Comparison of ENCODE assay signal across 28 cellular contexts in genomic region chr2:7989823-7990222, GRCh38.
"Had no signal": no experiment of that assay in that cellular context is flagged by ENCODE, and none has a peak within 500 bp of the region (broad histone marks: within the 10 kb centered on the region; RNA-seq: fewer than 3 reads in every experiment).

No MANE protein-coding gene starts in this region.

- H3K4me3 ChIP-seq: colonic mucosa, coronary artery, dorsolateral prefrontal cortex, esophagus muscularis mucosa, esophagus squamous epithelium, gastrocnemius medialis, gastroesophageal sphincter, heart left ventricle, heart right ventricle had no signal

- ATAC-seq: effector memory CD8-positive, alpha-beta T cell; esophagus mucosa; foreskin keratinocyte; gastrocnemius medialis; gastroesophageal sphincter; heart left ventricle; heart right ventricle had no signal

- DNase-seq: colonic mucosa; cortex of kidney; dermis blood vessel endothelial cell; dorsolateral prefrontal cortex; effector CD4-positive, alpha-beta T cell; effector CD8-positive, alpha-beta T cell; effector memory CD4-positive, alpha-beta T cell; effector memory CD8-positive, alpha-beta T cell; endodermal cell; erythroblast; esophagus squamous epithelium; foreskin fibroblast; foreskin keratinocyte; foreskin melanocyte; gastrocnemius medialis; glutamatergic neuron; heart left ventricle; heart right ventricle had no signal

- H3K4me1 ChIP-seq: colonic mucosa, foreskin keratinocyte, gastrocnemius medialis had no signal

- H3K27ac Mint-ChIP-seq: dendritic cell treated with granulocyte-macrophage colony-stimulating factor and Interleukin-4, amounts not matched to agents 40 ng/mL and 50 ng/mL, for 4 days; effector memory CD8-positive, alpha-beta T cell; endodermal cell had no signal

- H3K27me3 Mint-ChIP-seq: effector memory CD8-positive, alpha-beta T cell had no signal

- FAIRE-seq: colon, endometrium, endothelial cell of umbilical vein, frontal cortex had no signal

- H3K27ac ChIP-seq: colonic mucosa, coronary artery, epithelial cell of prostate, esophagus muscularis mucosa, esophagus squamous epithelium, foreskin keratinocyte, gastrocnemius medialis, gastroesophageal sphincter, heart left ventricle, heart right ventricle had no signal

- H3K4me3 Mint-ChIP-seq: dendritic cell treated with granulocyte-macrophage colony-stimulating factor and Interleukin-4, amounts not matched to agents 40 ng/mL and 50 ng/mL, for 4 days; effector memory CD8-positive, alpha-beta T cell; endodermal cell had no signal

- H3K9me3 ChIP-seq: colonic mucosa, esophagus muscularis mucosa, esophagus squamous epithelium, gastrocnemius medialis, gastroesophageal sphincter, heart left ventricle, heart right ventricle had no signal

- H3K9me3 Mint-ChIP-seq: dendritic cell treated with granulocyte-macrophage colony-stimulating factor and Interleukin-4, amounts not matched to agents 40 ng/mL and 50 ng/mL, for 4 days; effector memory CD8-positive, alpha-beta T cell; endodermal cell had no signal

- H3K36me3 ChIP-seq: colonic mucosa, esophagus muscularis mucosa, esophagus squamous epithelium, gastrocnemius medialis, gastroesophageal sphincter, heart left ventricle, heart right ventricle had no signal

- H3K27me3 ChIP-seq: colonic mucosa, dorsolateral prefrontal cortex, esophagus muscularis mucosa, esophagus squamous epithelium, foreskin keratinocyte, gastrocnemius medialis, gastroesophageal sphincter, heart left ventricle, heart right ventricle had no signal
